ENCODE assay signal across 12 cellular contexts in genomic region chr14:74400919-74401503, GRCh38. TPM values are rescaled to one million over a fixed set of nuclear protein-coding genes. Genes with fewer than 3 reads are reported as not detected.
DNase-seq lines count a peak whose midpoint lies in the region; ATAC-seq, FAIRE-seq and TF ChIP-seq lines count a peak whose summit lies in the region.
"Had no signal": no experiment of that assay in that cellular context is flagged by ENCODE, and none has a peak within 500 bp of the region (broad histone marks: within the 10 kb centered on the region; RNA-seq: fewer than 3 reads in every experiment).

No MANE protein-coding gene starts in this region.

- H2AFZ ChIP-seq in OCI-LY1 (ENCODE audit: low read length) = no peak overlapping the region
- H2AFZ ChIP-seq in keratinocyte (ENCODE audit: control insufficient read depth, low read length) = no peak overlapping the region

- no peak overlapping the region for H3K9ac ChIP-seq in OCI-LY1 (ENCODE audit: low read length)
- no peak overlapping the region for H3K9ac ChIP-seq in keratinocyte (ENCODE audit: control insufficient read depth, extremely low read depth, insufficient read depth, low read length)

- H4K20me1 ChIP-seq in OCI-LY1 (ENCODE audit: insufficient read depth, low read length) (no peaks in the 10 kb centered on the region), keratinocyte (ENCODE audit: control insufficient read depth, extremely low read depth, insufficient read depth, low read length) (no peaks in the 10 kb centered on the region)

- peaks cover 20% of the 10 kb centered on the region for H3K4me1 ChIP-seq in left ventricle myocardium inferior
- H3K4me1 ChIP-seq in OCI-LY1 (ENCODE audit: insufficient read depth, low read length, severe bottlenecking) = peaks cover 32% of the 10 kb centered on the region
- peaks cover 9% of the 10 kb centered on the region for H3K4me1 ChIP-seq in keratinocyte (ENCODE audit: control insufficient read depth, extremely low read depth, insufficient read depth, low read length)
- H3K4me1 ChIP-seq in esophagus muscularis mucosa = peaks cover 12 to 16% (median 14%) of the 10 kb centered on the region in 4 donors

- H3K4me3 ChIP-seq in left ventricle myocardium inferior (peak overlapping the region; percentile 45), OCI-LY1 (ENCODE audit: low read depth, low read length, poor library complexity, severe bottlenecking) (no peak overlapping the region), keratinocyte (ENCODE audit: control insufficient read depth in 2 of 3, extremely low read depth in 1 of 3, insufficient read depth in 2 of 3, low read depth in 1 of 3, low read length in 3 of 3) (no peak overlapping the region), esophagus muscularis mucosa (peak overlapping the region in 1 of 4 donors; percentile 7)

- 53% methylated on average over 8 of the region's 8 CpGs for WGBS in esophagus muscularis mucosa

- TF ChIP-seq EP300 in esophagus muscularis mucosa (IDR thresholded peaks at IDR 0.05) = no peak

- H3F3A ChIP-seq in OCI-LY1 (ENCODE audit: insufficient read depth, low read length) = no peaks in the 10 kb centered on the region

- ATAC-seq in left ventricle myocardium superior (no peak), GM18861 (IDR thresholded peaks at IDR 0.05; ENCODE audit: unreplicated experiment) (no peak)

- H3K4me2 ChIP-seq in OCI-LY1 (ENCODE audit: low read length) (peak overlapping the region; percentile 57), keratinocyte (ENCODE audit: control insufficient read depth, extremely low read depth, insufficient read depth, low read depth, low read length) (peak overlapping the region; percentile 46)

- no peak for DNase-seq in left ventricle myocardium inferior
- DNase-seq in left ventricle myocardium superior = no peak
- DNase-seq in keratinocyte (ENCODE audit: low read depth, low spot score) = no peak
- DNase-seq in midbrain (lab: John Stamatoyannopoulos, UW) = no peak
- no peak for DNase-seq in esophagus muscularis mucosa (ENCODE audit: extremely low spot score)
- DNase-seq in HuH-7 (ENCODE audit: low spot score) = no peak
- DNase-seq: NCI-H526 treated with DMSO at 0.1 percent for 48 hours had no signal

- no peaks in the 10 kb centered on the region for H3K36me3 ChIP-seq in left ventricle myocardium inferior
- no peaks in the 10 kb centered on the region for H3K36me3 ChIP-seq in OCI-LY1 (ENCODE audit: insufficient read depth, low read length)
- H3K36me3 ChIP-seq in keratinocyte (ENCODE audit: control insufficient read depth in 2 of 2, extremely low read depth in 1 of 2, insufficient read depth in 2 of 2, low read length in 2 of 2) = no peaks in the 10 kb centered on the region
- no peaks in the 10 kb centered on the region for H3K36me3 ChIP-seq in esophagus muscularis mucosa
- H3K36me3 ChIP-seq: transverse colon had no signal

- H3K9me3 ChIP-seq in left ventricle myocardium inferior (replicated peaks) (no peaks in the 10 kb centered on the region), OCI-LY1 (ENCODE audit: low read length) (no peaks in the 10 kb centered on the region), keratinocyte (ENCODE audit: control insufficient read depth, low read depth, low read length) (no peaks in the 10 kb centered on the region), esophagus muscularis mucosa (no peaks in the 10 kb centered on the region)
- H3K9me3 ChIP-seq: transverse colon had no signal

- no peaks in the 10 kb centered on the region for H3K9me2 ChIP-seq in OCI-LY1 (ENCODE audit: low read depth, low read length)

- H3K27me3 ChIP-seq in left ventricle myocardium inferior (ENCODE audit: low read depth) = peaks cover 63% of the 10 kb centered on the region
- H3K27me3 ChIP-seq in OCI-LY1 (ENCODE audit: insufficient read depth, low read length) = no peaks in the 10 kb centered on the region
- peaks cover 44% of the 10 kb centered on the region for H3K27me3 ChIP-seq in keratinocyte (ENCODE audit: control insufficient read depth, extremely low read depth, insufficient read depth, low read length)
- peaks cover 0 to 71% (median 0%) of the 10 kb centered on the region in 4 donors for H3K27me3 ChIP-seq in esophagus muscularis mucosa

- TF ChIP-seq POLR2A in esophagus muscularis mucosa (IDR thresholded peaks at IDR 0.05; ENCODE audit: low read depth) = no peak

- no peak for FAIRE-seq in keratinocyte (lab: Jason Lieb, UNC)

- no peak overlapping the region for H3K27ac ChIP-seq in left ventricle myocardium inferior (replicated peaks)
- H3K27ac ChIP-seq in OCI-LY1 (ENCODE audit: low read depth, low read length, poor library complexity, severe bottlenecking) = no peak overlapping the region
- no peak overlapping the region for H3K27ac ChIP-seq in keratinocyte (ENCODE audit: control insufficient read depth, insufficient read depth, low read length)
- H3K27ac ChIP-seq in esophagus muscularis mucosa (replicated peaks in 1 of 4) = no peak overlapping the region

- H3K79me2 ChIP-seq in OCI-LY1 (ENCODE audit: insufficient read depth, low read length) = no peaks in the 10 kb centered on the region
- no peaks in the 10 kb centered on the region for H3K79me2 ChIP-seq in keratinocyte (ENCODE audit: control insufficient read depth, insufficient read depth, low read length)

- intact Hi-C loops in left ventricle myocardium inferior (cut with micrococcal nuclease) (no loop called here), left ventricle myocardium superior (cut with micrococcal nuclease) (no loop called here), esophagus muscularis mucosa (cut with DNase I) (no loop called here)

- no peaks in the 10 kb centered on the region for H3K9me1 ChIP-seq in keratinocyte (ENCODE audit: control insufficient read depth, extremely low read depth, insufficient read depth, low read length)

- TF ChIP-seq CTCF in left ventricle myocardium inferior (IDR thresholded peaks at IDR 0.05; ENCODE audit: borderline replicate concordance) = no peak
- TF ChIP-seq CTCF in OCI-LY1 (IDR thresholded peaks at IDR 0.05; ENCODE audit: low read length) = no peak
- no peak for TF ChIP-seq CTCF in keratinocyte (optimal IDR thresholded peaks at IDR 0.05 in 1 of 3, IDR thresholded peaks at IDR 0.05 in 1 of 3, conservative IDR thresholded peaks at IDR 0.05 in 1 of 3; ENCODE audit: extremely low read depth in 1 of 3, insufficient read depth in 2 of 3, low read length in 3 of 3)
- no peak for TF ChIP-seq CTCF in esophagus muscularis mucosa (IDR thresholded peaks at IDR 0.05)

- dilution Hi-C loops in keratinocyte (cut with MboI; ENCODE audit: extremely low pct_ligation_motif_present, low sequenced_read_pairs) = no loop called here

RNA-seq across cellular contexts. Expression of gene SYNDIG1L, which starts 25.0 kb away (rescaled TPM):
- total RNA-seq in left ventricle myocardium inferior = 0.11 TPM
- 0.22 TPM for total RNA-seq in left ventricle myocardium superior
- polyA plus RNA-seq in keratinocyte = not detected in 3 replicates
- polyA plus RNA-seq in keratinocyte (2011; ENCODE audit: low read depth) = not detected
- polyA plus RNA-seq in keratinocyte (2011; cell fraction: cytosol; rRNA removed) = not detected in 2 replicates
- not detected in 2 replicates for polyA plus RNA-seq in keratinocyte (2011; cell fraction: nucleus; rRNA removed)
- polyA plus RNA-seq in keratinocyte (2012; ENCODE audit: low replicate concordance) = 0.42 TPM in 1 of 2 replicates, not detected in the other
- not detected in 3 replicates for polyA minus RNA-seq in keratinocyte
- not detected for polyA minus RNA-seq in keratinocyte (2011; cell fraction: cytosol; rRNA and poly(A)+ RNA removed)
- polyA minus RNA-seq in keratinocyte (2011; cell fraction: nucleus; rRNA and poly(A)+ RNA removed) = not detected in 2 replicates
- under 1 TPM in 3 of 4 donors, not detected in 1; 0.29 to 0.65 (median 0.33) TPM for total RNA-seq in esophagus muscularis mucosa
- total RNA-seq: activated CD8-positive, alpha-beta memory T cell treated with anti-CD3 and anti-CD28 coated beads for 36 hours; kidney epithelial cell had no signal

RNA-seq across cellular contexts. Expression of gene VRTN, which starts 52.7 kb away (rescaled TPM):
- total RNA-seq in left ventricle myocardium inferior (not detected), left ventricle myocardium superior (not detected), esophagus muscularis mucosa (not detected)
- not detected in 3 replicates for polyA plus RNA-seq in keratinocyte
- not detected for polyA plus RNA-seq in keratinocyte (2011; ENCODE audit: low read depth)
- not detected in 2 replicates for polyA plus RNA-seq in keratinocyte (2011; cell fraction: cytosol; rRNA removed)
- polyA plus RNA-seq in keratinocyte (2011; cell fraction: nucleus; rRNA removed) = not detected in 2 replicates
- not detected in 2 replicates for polyA plus RNA-seq in keratinocyte (2012; ENCODE audit: low replicate concordance)
- polyA minus RNA-seq in keratinocyte = not detected in 3 replicates
- polyA minus RNA-seq in keratinocyte (2011; cell fraction: cytosol; rRNA and poly(A)+ RNA removed) = not detected
- polyA minus RNA-seq in keratinocyte (2011; cell fraction: nucleus; rRNA and poly(A)+ RNA removed) = not detected in 2 replicates
- total RNA-seq: activated CD8-positive, alpha-beta memory T cell treated with anti-CD3 and anti-CD28 coated beads for 36 hours; kidney epithelial cell; transverse colon had no signal
